1 cellular context compared by ENCODE assay signal in genomic region chr9:72459308-72459707, GRCh38.
TF ChIP-seq lines count a peak whose summit lies in the region.

No MANE protein-coding gene starts in this region.

TF ChIP-seq in GM12878, 131 proteins besides CTCF, POLR2A, EP300 and RAD21 (continued from another document):
- TF ChIP-seq ZBTB40 (IDR thresholded peaks at IDR 0.05; ENCODE audit: borderline replicate concordance) (no peak), ZNF687 (IDR thresholded peaks at IDR 0.05) (0 out of 2 replicates have a peak, but pooled peaks have one; percentile 17), ELK1 (IDR thresholded peaks at IDR 0.05; ENCODE audit: low read depth, low read length) (no peak), BHLHE40 (IDR thresholded peaks at IDR 0.05; ENCODE audit: borderline replicate concordance in 1 of 2, low read depth in 2 of 2, low read length in 1 of 2) (no peak), CEBPZ (IDR thresholded peaks at IDR 0.05; ENCODE audit: low read depth, low read length) (no peak), CBX5 (IDR thresholded peaks at IDR 0.05; ENCODE audit: low read depth) (no peak), CUX1 (IDR thresholded peaks at IDR 0.05; ENCODE audit: insufficient replicate concordance, low read depth, low read length) (no peak)
